8 cellular contexts compared by ENCODE assay signal in the genomic region with DNA sequence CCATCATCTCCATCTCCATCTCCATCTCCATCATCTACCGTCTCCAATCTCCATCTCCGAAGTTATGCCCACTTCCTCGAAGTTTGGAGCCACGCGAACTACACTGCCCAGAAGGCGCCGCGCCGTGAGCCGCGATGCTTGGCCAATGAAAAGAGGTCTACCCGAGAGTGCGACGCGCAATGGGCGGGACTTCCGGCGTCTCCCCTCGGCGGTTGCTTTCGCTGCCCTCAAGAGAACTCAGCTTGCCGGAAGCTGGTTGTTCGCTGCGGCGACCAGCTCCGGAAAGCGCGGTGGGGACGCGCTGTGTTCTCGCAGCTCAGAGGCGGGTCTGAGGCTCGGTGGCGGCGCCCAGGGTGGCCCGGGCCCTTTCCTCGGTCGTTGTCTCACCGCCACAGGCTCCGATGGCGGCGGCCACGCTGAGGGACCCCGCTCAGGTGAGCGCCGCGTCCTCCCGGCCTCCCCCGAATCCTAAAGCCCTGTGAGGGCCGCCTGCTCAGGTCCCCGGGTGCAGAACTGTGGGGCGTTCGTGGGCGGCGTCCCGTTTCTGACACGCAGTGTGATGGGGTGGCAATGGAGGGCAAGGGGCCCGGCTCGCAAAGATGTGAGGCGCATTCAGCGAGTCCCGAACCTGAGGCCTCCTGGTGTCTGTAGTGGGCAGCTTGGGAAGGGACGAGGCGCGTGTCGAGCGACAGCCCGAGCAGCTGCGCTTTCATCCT. TPM values are rescaled to one million over a fixed set of nuclear protein-coding genes. Genes with fewer than 3 reads are reported as not detected.
DNase-seq lines count a peak whose midpoint lies in the region; ATAC-seq and TF ChIP-seq lines count a peak whose summit lies in the region.
"Not testable (repeated sequence)": the region's sequence is repeated elsewhere in the genome, so short reads cannot be mapped to it uniquely, and the experiment has no call there.

A gene (plus strand): TSS at position 259 of the 716 bp plus-strand sequence. CDS start 143 bp downstream, at position 402.

- ATAC-seq in GM19324 (IDR thresholded peaks at IDR 0.05; ENCODE audit: low FRiP score, unreplicated experiment) (peak; percentile 94), HG03460 (IDR thresholded peaks at IDR 0.05; ENCODE audit: unreplicated experiment) (peak; percentile 98)

- CTCF ChIA-PET in BJ (lab: Yijun Ruan, JAX), result not testable (repeated sequence)
- CTCF ChIA-PET in activated CD4-positive, alpha-beta T cell treated with anti-CD3 and anti-CD28 coated beads, Interleukin-2, amount 10 ng/mL, durations not matched to agents 7 days and 5 days (lab: Charles Lee), result interaction anchor here (0.9 kb wide), 1 partner anchor 58 kb away, joined by 3 read pairs; no protein-coding TSS in a partner anchor

- peak within 1 kb of the TSS; percentile 46 for H3K27ac ChIP-seq in liver (ENCODE audit: low read depth in 1 of 2, low read length in 2 of 2)

- peaks cover 48% of the 10 kb centered on the region for H3K9me3 Mint-ChIP-seq in activated CD4-positive, alpha-beta T cell treated with anti-CD3 and anti-CD28 coated beads, Interleukin-2, amount 10 ng/mL, durations not matched to agents 7 days and 5 days

- H3K36me3 ChIP-seq in BJ (ENCODE audit: control insufficient read depth, insufficient read depth, low read length) (peaks cover 11% of the 10 kb centered on the region; the same call in 1 of the 2 replicates), liver (ENCODE audit: control insufficient read depth in 4 of 4, insufficient read depth in 3 of 4, low read depth in 1 of 4, low read length in 3 of 4) (peaks cover 0 to 18% (median 8%) of the 10 kb centered on the region in 4 donors)

- TF ChIP-seq RAD21 in liver (IDR thresholded peaks at IDR 0.05), result peak in 1 of 2 donors; percentile 7

- H3K4me3 ChIP-seq in BJ (ENCODE audit: low read depth, low read length) (peak within 1 kb of the TSS; percentile 86), liver (ENCODE audit: low read depth in 1 of 3, low read length in 3 of 3) (peak within 1 kb of the TSS; percentile 60 to 85 (median 64))

- POLR2A ChIA-PET in BJ (lab: Charles Lee), result interaction anchor here (0.6 kb wide), 1 partner anchor 240 kb away, joined by 3 read pairs; no protein-coding TSS in a partner anchor
- POLR2A ChIA-PET in activated CD4-positive, alpha-beta T cell treated with anti-CD3 and anti-CD28 coated beads, Interleukin-2, amount 10 ng/mL, durations not matched to agents 7 days and 5 days (lab: Charles Lee), result interaction anchor here (0.6 kb wide), 1 partner anchor 67 kb away, joined by 4 read pairs; no protein-coding TSS in a partner anchor

- not testable (repeated sequence) for H3K27me3 ChIP-seq in BJ (ENCODE audit: control insufficient read depth, insufficient read depth, low read length); liver (ENCODE audit: control insufficient read depth in 4 of 4, insufficient read depth in 4 of 4, low read length in 3 of 4)

- H3K27me3 Mint-ChIP-seq in activated CD4-positive, alpha-beta T cell treated with anti-CD3 and anti-CD28 coated beads, Interleukin-2, amount 10 ng/mL, durations not matched to agents 7 days and 5 days, result not testable (repeated sequence)

- H3K4me1 Mint-ChIP-seq in activated CD4-positive, alpha-beta T cell treated with anti-CD3 and anti-CD28 coated beads, Interleukin-2, amount 10 ng/mL, durations not matched to agents 7 days and 5 days, result peaks cover 16% of the 10 kb centered on the region

- peaks cover 52% of the 10 kb centered on the region for H3K36me3 Mint-ChIP-seq in activated CD4-positive, alpha-beta T cell treated with anti-CD3 and anti-CD28 coated beads, Interleukin-2, amount 10 ng/mL, durations not matched to agents 7 days and 5 days (ENCODE audit: low read depth)

- not testable (repeated sequence) for H3K9ac ChIP-seq in liver (ENCODE audit: low read depth in 1 of 2, low read length in 2 of 2)

- WGBS in liver, result under 1% methylated on average over 60 of the region's 69 CpGs

- not testable (repeated sequence) for H3K4me1 ChIP-seq in liver (ENCODE audit: control insufficient read depth in 4 of 4, insufficient read depth in 4 of 4, low read length in 3 of 4)

- peak within 1 kb of the TSS; percentile 78 for H3K4me3 Mint-ChIP-seq in activated CD4-positive, alpha-beta T cell treated with anti-CD3 and anti-CD28 coated beads, Interleukin-2, amount 10 ng/mL, durations not matched to agents 7 days and 5 days

- TF ChIP-seq CTCF in BJ (IDR thresholded peaks at IDR 0.05; ENCODE audit: insufficient read depth, low read depth, low read length); liver (IDR thresholded peaks at IDR 0.05; ENCODE audit: low read depth, low read length, missing input control): not testable (repeated sequence)

- DNase-seq in BJ (ENCODE audit: low read depth) (peak; percentile 75), NCI-H69 (lab: John Stamatoyannopoulos, UW) (peak; percentile 92), dermis microvascular lymphatic vessel endothelial cell (ENCODE audit: low read depth in 2 of 2) (peak; percentile 88 to 96)
- peak; percentile 97 for DNase-seq in activated CD4-positive, alpha-beta T cell treated with anti-CD3 and anti-CD28 coated beads, Interleukin-2, amount 10 ng/mL, durations not matched to agents 7 days and 5 days
- DNase-seq in stimulated activated CD4-positive, alpha-beta T cell treated with anti-CD3 and anti-CD28 coated beads, Interleukin-2, amount 100 ng/mL, for 48 hours, result peak; percentile 89 to 93

- H3K9me3 ChIP-seq in liver (ENCODE audit: control insufficient read depth in 4 of 4, low read length in 3 of 4), result peaks cover 3 to 34% (median 29%) of the 10 kb centered on the region in 4 donors

- H3K27ac Mint-ChIP-seq in activated CD4-positive, alpha-beta T cell treated with anti-CD3 and anti-CD28 coated beads, Interleukin-2, amount 10 ng/mL, durations not matched to agents 7 days and 5 days, result peak within 1 kb of the TSS; percentile 85

TF ChIP-seq in liver, 16 proteins besides CTCF, POLR2A, EP300 and RAD21:
- TF ChIP-seq GABPA (IDR thresholded peaks at IDR 0.05 in 1 of 2, conservative IDR thresholded peaks at IDR 0.05 in 1 of 2) (peak; percentile 82 to 96), YY1 (IDR thresholded peaks at IDR 0.05) (peak; percentile 53), RXRA (IDR thresholded peaks at IDR 0.05) (peak; percentile 17 to 35), SP1 (IDR thresholded peaks at IDR 0.05) (peak; percentile 47)
- TF ChIP-seq, protein P1, sequence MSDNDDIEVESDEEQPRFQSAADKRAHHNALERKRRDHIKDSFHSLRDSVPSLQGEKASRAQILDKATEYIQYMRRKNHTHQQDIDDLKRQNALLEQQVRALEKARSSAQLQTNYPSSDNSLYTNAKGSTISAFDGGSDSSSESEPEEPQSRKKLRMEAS (IDR thresholded peaks at IDR 0.05), result peak; percentile 36
- TF ChIP-seq, protein P2, sequence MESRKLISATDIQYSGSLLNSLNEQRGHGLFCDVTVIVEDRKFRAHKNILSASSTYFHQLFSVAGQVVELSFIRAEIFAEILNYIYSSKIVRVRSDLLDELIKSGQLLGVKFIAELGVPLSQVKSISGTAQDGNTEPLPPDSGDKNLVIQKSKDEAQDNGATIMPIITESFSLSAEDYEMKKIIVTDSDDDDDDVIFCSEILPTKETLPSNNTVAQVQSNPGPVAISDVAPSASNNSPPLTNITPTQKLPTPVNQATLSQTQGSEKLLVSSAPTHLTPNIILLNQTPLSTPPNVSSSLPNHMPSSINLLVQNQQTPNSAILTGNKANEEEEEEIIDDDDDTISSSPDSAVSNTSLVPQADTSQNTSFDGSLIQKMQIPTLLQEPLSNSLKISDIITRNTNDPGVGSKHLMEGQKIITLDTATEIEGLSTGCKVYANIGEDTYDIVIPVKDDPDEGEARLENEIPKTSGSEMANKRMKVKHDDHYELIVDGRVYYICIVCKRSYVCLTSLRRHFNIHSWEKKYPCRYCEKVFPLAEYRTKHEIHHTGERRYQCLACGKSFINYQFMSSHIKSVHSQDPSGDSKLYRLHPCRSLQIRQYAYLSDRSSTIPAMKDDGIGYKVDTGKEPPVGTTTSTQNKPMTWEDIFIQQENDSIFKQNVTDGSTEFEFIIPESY (IDR thresholded peaks at IDR 0.05), result peak; percentile 28

RNA-seq across cellular contexts. Expression of the gene that starts here (rescaled TPM):
- polyA plus RNA-seq in BJ (2011; rRNA removed), result 13.0 and 13.1 TPM in 2 replicates
- 13.8 and 14.8 TPM in 2 replicates for polyA minus RNA-seq in BJ (2011; rRNA and poly(A)+ RNA removed)
- total RNA-seq in activated CD4-positive, alpha-beta T cell treated with anti-CD3 and anti-CD28 coated beads, Interleukin-2, amount 10 ng/mL, durations not matched to agents 7 days and 5 days, result 10 to 100 TPM; 10.6 to 11.0 TPM
- 5.8 and 12.1 TPM in 2 replicates for total RNA-seq in dermis microvascular lymphatic vessel endothelial cell
- total RNA-seq in liver, result 1 to 10 TPM; 7.3 to 7.4 TPM
- polyA plus RNA-seq in liver, result 1 to 10 TPM; 1.4 to 1.7 TPM

Comparison
In these comparisons a context has a peak if more than half of its experiments do, and no peak if none do; other contexts are left out.
1. Peak in every context shown above with its lines: DNase-seq, ATAC-seq, H3K4me3 ChIP-seq and H3K27ac ChIP-seq.